In the genomic region with DNA sequence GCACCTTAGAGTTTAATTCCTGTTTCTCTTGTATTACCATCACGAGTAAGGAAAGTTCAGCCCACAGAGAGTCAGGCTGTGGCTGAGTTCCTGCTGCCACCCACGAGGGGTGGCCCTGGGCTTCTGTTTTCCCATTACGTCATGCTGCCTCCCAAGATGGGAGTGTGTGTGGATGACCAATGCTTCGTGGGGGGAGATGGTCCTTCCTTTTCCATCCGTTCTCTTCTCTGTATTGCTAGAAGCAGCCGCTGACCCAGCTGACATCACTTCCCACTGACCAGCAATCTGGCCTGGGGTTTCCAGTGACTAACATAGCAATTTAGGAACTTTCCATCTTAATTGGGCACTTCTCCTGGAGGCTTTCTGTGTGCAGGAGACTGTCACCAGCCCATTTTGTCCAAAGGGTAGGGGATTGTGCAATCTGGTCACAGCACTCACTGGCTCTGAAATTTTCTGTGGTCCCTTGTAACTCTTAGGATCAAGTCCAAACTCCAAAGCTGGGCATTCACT, we compare ENCODE assay signal across 9 cellular contexts. TPM values are rescaled to one million over a fixed set of nuclear protein-coding genes. Genes with fewer than 3 reads are reported as not detected.
DNase-seq lines count a peak whose midpoint lies in the region; ATAC-seq and TF ChIP-seq lines count a peak whose summit lies in the region.
"Had no signal": no experiment of that assay in that cellular context is flagged by ENCODE, and none has a peak within 500 bp of the region (broad histone marks: within the 10 kb centered on the region; RNA-seq: fewer than 3 reads in every experiment).

No MANE protein-coding gene starts in this region.

- H3K4me1 Mint-ChIP-seq in activated CD4-positive, alpha-beta T cell treated with anti-CD3 and anti-CD28 coated beads for 36 hours: peaks cover 22% of the 10 kb centered on the region
- H3K4me1 Mint-ChIP-seq in activated naive CD8-positive, alpha-beta T cell treated with anti-CD3 and anti-CD28 coated beads, Interleukin-2, amount 50 U/mL, for 24 hours: peaks cover 24% of the 10 kb centered on the region
- peaks cover 17% of the 10 kb centered on the region for H3K4me1 Mint-ChIP-seq in stimulated activated effector memory CD8-positive, alpha-beta T cell treated with anti-CD3 and anti-CD28 coated beads, Interleukin-12 subunit alpha, Interleukin-12 subunit beta, amount 100 ng/mL, for 72 hours
- H3K4me1 Mint-ChIP-seq in type B pancreatic cell (ENCODE audit: unreplicated experiment): no peaks in the 10 kb centered on the region

- ATAC-seq in activated CD4-positive, alpha-beta T cell treated with anti-CD3 and anti-CD28 coated beads for 36 hours: peak; percentile 49
- peak; percentile 73 for ATAC-seq in activated naive CD8-positive, alpha-beta T cell treated with anti-CD3 and anti-CD28 coated beads, Interleukin-2, amount 50 U/mL, for 24 hours
- ATAC-seq in stimulated activated effector memory CD8-positive, alpha-beta T cell treated with anti-CD3 and anti-CD28 coated beads, Interleukin-12 subunit alpha, Interleukin-12 subunit beta, amount 100 ng/mL, for 72 hours: peak; percentile 37

- no peaks in the 10 kb centered on the region for H3K27me3 Mint-ChIP-seq in activated CD4-positive, alpha-beta T cell treated with anti-CD3 and anti-CD28 coated beads for 36 hours
- H3K27me3 Mint-ChIP-seq in activated naive CD8-positive, alpha-beta T cell treated with anti-CD3 and anti-CD28 coated beads, Interleukin-2, amount 50 U/mL, for 24 hours: no peaks in the 10 kb centered on the region
- no peaks in the 10 kb centered on the region for H3K27me3 Mint-ChIP-seq in type B pancreatic cell

- no peak overlapping the region for H3K27ac Mint-ChIP-seq in activated CD4-positive, alpha-beta T cell treated with anti-CD3 and anti-CD28 coated beads for 36 hours
- H3K27ac Mint-ChIP-seq in activated naive CD8-positive, alpha-beta T cell treated with anti-CD3 and anti-CD28 coated beads, Interleukin-2, amount 50 U/mL, for 24 hours: peak overlapping the region; percentile 84
- peak overlapping the region; percentile 67 for H3K27ac Mint-ChIP-seq in stimulated activated effector memory CD8-positive, alpha-beta T cell treated with anti-CD3 and anti-CD28 coated beads, Interleukin-12 subunit alpha, Interleukin-12 subunit beta, amount 100 ng/mL, for 72 hours
- H3K27ac Mint-ChIP-seq in type B pancreatic cell: no peak overlapping the region

- H3K4me3 Mint-ChIP-seq in activated CD4-positive, alpha-beta T cell treated with anti-CD3 and anti-CD28 coated beads for 36 hours: no peak overlapping the region
- no peak overlapping the region for H3K4me3 Mint-ChIP-seq in activated naive CD8-positive, alpha-beta T cell treated with anti-CD3 and anti-CD28 coated beads, Interleukin-2, amount 50 U/mL, for 24 hours
- H3K4me3 Mint-ChIP-seq in stimulated activated effector memory CD8-positive, alpha-beta T cell treated with anti-CD3 and anti-CD28 coated beads, Interleukin-12 subunit alpha, Interleukin-12 subunit beta, amount 100 ng/mL, for 72 hours: no peak overlapping the region
- H3K4me3 Mint-ChIP-seq in type B pancreatic cell: no peak overlapping the region

- H3K36me3 Mint-ChIP-seq in activated CD4-positive, alpha-beta T cell treated with anti-CD3 and anti-CD28 coated beads for 36 hours (ENCODE audit: low read depth): peaks cover 6% of the 10 kb centered on the region
- H3K36me3 Mint-ChIP-seq in activated naive CD8-positive, alpha-beta T cell treated with anti-CD3 and anti-CD28 coated beads, Interleukin-2, amount 50 U/mL, for 24 hours (ENCODE audit: low read depth): peaks cover 4% of the 10 kb centered on the region
- peaks cover 19% of the 10 kb centered on the region for H3K36me3 Mint-ChIP-seq in stimulated activated effector memory CD8-positive, alpha-beta T cell treated with anti-CD3 and anti-CD28 coated beads, Interleukin-12 subunit alpha, Interleukin-12 subunit beta, amount 100 ng/mL, for 72 hours
- H3K36me3 Mint-ChIP-seq in type B pancreatic cell: no peaks in the 10 kb centered on the region

- DNase-seq in activated CD4-positive, alpha-beta T cell treated with anti-CD3 and anti-CD28 coated beads for 36 hours: peak; percentile 24
- no peak for DNase-seq in activated CD4-positive, alpha-beta T cell treated with anti-CD3 and anti-CD28 coated beads for 1 hour
- no peak for DNase-seq in activated naive CD8-positive, alpha-beta T cell treated with anti-CD3 and anti-CD28 coated beads, Interleukin-2, amount 50 U/mL, for 24 hours
- DNase-seq in hippocampal formation (lab: John Stamatoyannopoulos, UW) (peak; percentile 38 to 39), type B pancreatic cell (ENCODE audit: extremely low spot score, unreplicated experiment) (no peak), GM19238 (ENCODE audit: insufficient read length, low spot score) (no peak), NCI-H146 (lab: John Stamatoyannopoulos, UW) (no peak)
- no peak for DNase-seq in stimulated activated effector memory CD8-positive, alpha-beta T cell treated with anti-CD3 and anti-CD28 coated beads, Interleukin-12 subunit alpha, Interleukin-12 subunit beta, amount 100 ng/mL, for 72 hours (ENCODE audit: low spot score in 2 of 2)
- DNase-seq: DND-41 had no signal

- CTCF ChIA-PET in activated CD4-positive, alpha-beta T cell treated with anti-CD3 and anti-CD28 coated beads for 36 hours (lab: Charles Lee): interaction anchor here (1.2 to 1.9 kb wide), 3 partner anchors 8 to 90 kb away, joined by 3 to 6 read pairs (median 4); no protein-coding TSS in a partner anchor

- TF ChIP-seq CTCF in type B pancreatic cell (conservative IDR thresholded peaks at IDR 0.05): no peak

- peaks cover 1% of the 10 kb centered on the region for H3K9me3 Mint-ChIP-seq in activated CD4-positive, alpha-beta T cell treated with anti-CD3 and anti-CD28 coated beads for 36 hours (ENCODE audit: low read depth)
- H3K9me3 Mint-ChIP-seq in activated naive CD8-positive, alpha-beta T cell treated with anti-CD3 and anti-CD28 coated beads, Interleukin-2, amount 50 U/mL, for 24 hours: no peaks in the 10 kb centered on the region
- H3K9me3 Mint-ChIP-seq in stimulated activated effector memory CD8-positive, alpha-beta T cell treated with anti-CD3 and anti-CD28 coated beads, Interleukin-12 subunit alpha, Interleukin-12 subunit beta, amount 100 ng/mL, for 72 hours: no peaks in the 10 kb centered on the region
- peaks cover under 1% of the 10 kb centered on the region for H3K9me3 Mint-ChIP-seq in type B pancreatic cell

- POLR2A ChIA-PET in activated CD4-positive, alpha-beta T cell treated with anti-CD3 and anti-CD28 coated beads for 36 hours (lab: Charles Lee): interaction anchor here (1.0 kb wide), 1 partner anchor 12 kb away, joined by 3 read pairs; no protein-coding TSS in a partner anchor

- intact Hi-C loops in activated CD4-positive, alpha-beta T cell treated with anti-CD3 and anti-CD28 coated beads for 36 hours (cut with DNase I, micrococcal nuclease): loop anchor here in 1 of 2 experiments (2.0 kb wide), 1 partner anchor 13 kb away; no protein-coding TSS in a partner anchor

RNA-seq across cellular contexts. Expression of a gene that starts 9.3 kb away (rescaled TPM):
- total RNA-seq in activated CD4-positive, alpha-beta T cell treated with anti-CD3 and anti-CD28 coated beads for 36 hours: 1 to 10 TPM; 3.9 to 4.0 TPM
- 1.4 and 2.5 TPM in 2 replicates for total RNA-seq in type B pancreatic cell (ENCODE audit: low replicate concordance)

RNA-seq across cellular contexts. Expression of a gene that starts 32.4 kb away (rescaled TPM):
- total RNA-seq in activated CD4-positive, alpha-beta T cell treated with anti-CD3 and anti-CD28 coated beads for 36 hours: 10 to 100 TPM; 49.8 to 52.4 TPM
- 58.6 and 73.4 TPM in 2 replicates for total RNA-seq in type B pancreatic cell (ENCODE audit: low replicate concordance)

RNA-seq across cellular contexts. Expression of a gene that starts 58.5 kb away (rescaled TPM):
- 10 to 100 TPM; 83.4 to 86.6 TPM for total RNA-seq in activated CD4-positive, alpha-beta T cell treated with anti-CD3 and anti-CD28 coated beads for 36 hours
- 132 and 147 TPM in 2 replicates for total RNA-seq in type B pancreatic cell (ENCODE audit: low replicate concordance)

Comparison
In these comparisons a context has a peak if more than half of its experiments do, and no peak if none do; other contexts are left out.
1. DNase-seq: peak in activated CD4-positive, alpha-beta T cell treated with anti-CD3 and anti-CD28 coated beads for 36 hours (single experiment) and hippocampal formation (2 of 2); none in activated CD4-positive, alpha-beta T cell treated with anti-CD3 and anti-CD28 coated beads for 1 hour (single experiment), activated naive CD8-positive, alpha-beta T cell treated with anti-CD3 and anti-CD28 coated beads, Interleukin-2, amount 50 U/mL, for 24 hours (single experiment), stimulated activated effector memory CD8-positive, alpha-beta T cell treated with anti-CD3 and anti-CD28 coated beads, Interleukin-12 subunit alpha, Interleukin-12 subunit beta, amount 100 ng/mL, for 72 hours (0 of 2), type B pancreatic cell (single experiment), GM19238 (single experiment) and NCI-H146 (single experiment).
2. H3K27ac Mint-ChIP-seq: peak in activated naive CD8-positive, alpha-beta T cell treated with anti-CD3 and anti-CD28 coated beads, Interleukin-2, amount 50 U/mL, for 24 hours (single experiment) and stimulated activated effector memory CD8-positive, alpha-beta T cell treated with anti-CD3 and anti-CD28 coated beads, Interleukin-12 subunit alpha, Interleukin-12 subunit beta, amount 100 ng/mL, for 72 hours (single experiment); none in activated CD4-positive, alpha-beta T cell treated with anti-CD3 and anti-CD28 coated beads for 36 hours (single experiment) and type B pancreatic cell (single experiment).
3. Peak in every context shown above with its lines, with median percentiles within 50 percentile points of each other: ATAC-seq.